18 cellular contexts compared by ENCODE assay signal in the genomic region with DNA sequence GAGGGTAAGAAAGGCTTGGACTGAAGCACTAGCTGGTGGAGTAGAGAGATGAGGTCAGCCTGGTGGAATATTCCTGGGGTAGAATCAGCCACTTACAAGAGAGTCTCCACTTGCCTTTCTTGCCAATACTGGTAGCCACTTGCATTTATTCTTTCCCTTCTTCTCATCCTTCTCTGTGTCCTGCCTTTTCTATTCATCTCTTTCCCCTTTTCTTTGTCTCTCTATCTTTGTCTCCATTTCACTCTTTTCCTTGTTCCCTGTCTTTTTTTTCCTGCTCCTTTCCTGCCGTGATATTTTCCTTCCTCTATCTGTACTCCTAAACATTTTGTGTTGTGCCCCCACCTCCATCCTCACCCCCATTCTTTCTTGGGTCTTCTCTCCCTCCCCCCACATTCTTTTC.
DNase-seq lines count a peak whose midpoint lies in the region; FAIRE-seq and TF ChIP-seq lines count a peak whose summit lies in the region.
"Had no signal": no experiment of that assay in that cellular context is flagged by ENCODE, and none has a peak within 500 bp of the region (broad histone marks: within the 10 kb centered on the region; RNA-seq: fewer than 3 reads in every experiment).

No MANE protein-coding gene starts in this region.

- peaks cover 4% of the 10 kb centered on the region for H3K27me3 Mint-ChIP-seq in brain
- H3K27me3 Mint-ChIP-seq in nephron progenitor cell (ENCODE audit: low read depth, poor library complexity) = peaks cover 4% of the 10 kb centered on the region

- H3K36me3 ChIP-seq in parathyroid adenoma (ENCODE audit: control insufficient read depth, insufficient read depth, low read length) = no peaks in the 10 kb centered on the region

- DNase-seq in nephron progenitor cell = no peak
- DNase-seq in GM12892 (ENCODE audit: insufficient read length) = no peak
- DNase-seq in NCI-H1105 treated with DMSO at 0.1 percent for 48 hours (lab: John Stamatoyannopoulos, UW) = no peak
- no peak for DNase-seq in activated T-cell treated with anti-CD3 and anti-CD28 coated beads for 4 hours
- DNase-seq: C1 segment of cervical spinal cord; Caco-2; CD4-positive, CD25-positive, alpha-beta regulatory T cell; CD8-positive, alpha-beta T cell; DMS153; DND-41; GM23248; H7; HCEC 1CT had no signal

- no peaks in the 10 kb centered on the region for H3K36me3 Mint-ChIP-seq in brain
- peaks cover 11% of the 10 kb centered on the region for H3K36me3 Mint-ChIP-seq in nephron progenitor cell (ENCODE audit: low read depth)
- H3K36me3 Mint-ChIP-seq: CD4-positive, CD25-positive, alpha-beta regulatory T cell; CD8-positive, alpha-beta T cell had no signal

- FAIRE-seq in GM12892 (lab: Jason Lieb, UNC) = no peak
- FAIRE-seq: G401.6, GM19239, H1 had no signal

- H3K4me3 ChIP-seq in parathyroid adenoma (ENCODE audit: low read depth, low read length) = no peak overlapping the region
- H3K4me3 ChIP-seq: GM23248 had no signal

- no peaks in the 10 kb centered on the region for H3K79me2 ChIP-seq in parathyroid adenoma

- H3K9ac ChIP-seq in parathyroid adenoma = no peak overlapping the region
- H3K9ac ChIP-seq: GM23248 had no signal

- no peaks in the 10 kb centered on the region for H3K4me1 ChIP-seq in parathyroid adenoma
- H3K4me1 ChIP-seq: Caco-2 had no signal

- no peak overlapping the region for H3K27ac ChIP-seq in parathyroid adenoma
- H3K27ac ChIP-seq: GM23248 had no signal

- TF ChIP-seq POLR2A in GM12892 (IDR thresholded peaks at IDR 0.05; ENCODE audit: low read depth, low read length) = no peak

- peaks cover 0 to 3% (median 0%) of the 10 kb centered on the region in 5 experiments for H3K9me3 Mint-ChIP-seq in brain
- H3K9me3 Mint-ChIP-seq in nephron progenitor cell = peaks cover 7% of the 10 kb centered on the region
- H3K9me3 Mint-ChIP-seq: CD8-positive, alpha-beta T cell had no signal

- H3K4me3 Mint-ChIP-seq in brain (peak overlapping the region in 2 of 5 experiments; percentile 16 to 22), nephron progenitor cell (no peak overlapping the region)
- H3K4me3 Mint-ChIP-seq: CD4-positive, CD25-positive, alpha-beta regulatory T cell; CD8-positive, alpha-beta T cell had no signal

- H3K27ac Mint-ChIP-seq in brain (peak overlapping the region in 3 of 5 experiments; percentile 32 to 80 (median 62)), nephron progenitor cell (peak overlapping the region; percentile 66)
- H3K27ac Mint-ChIP-seq: CD4-positive, CD25-positive, alpha-beta regulatory T cell; CD8-positive, alpha-beta T cell had no signal

- no peak overlapping the region for H2AFZ ChIP-seq in parathyroid adenoma
- H2AFZ ChIP-seq: GM23248 had no signal

- peaks cover 26% of the 10 kb centered on the region for H3K4me1 Mint-ChIP-seq in brain
- peaks cover 73% of the 10 kb centered on the region for H3K4me1 Mint-ChIP-seq in nephron progenitor cell
- H3K4me1 Mint-ChIP-seq: CD4-positive, CD25-positive, alpha-beta regulatory T cell had no signal

- H3K9me3 ChIP-seq in parathyroid adenoma (ENCODE audit: control insufficient read depth, low read length) = no peaks in the 10 kb centered on the region
- H3K9me3 ChIP-seq: Caco-2 had no signal

- no peaks in the 10 kb centered on the region for H3K27me3 ChIP-seq in parathyroid adenoma (ENCODE audit: control insufficient read depth, insufficient read depth, low read length)

- peak overlapping the region; percentile 57 for H3K4me2 ChIP-seq in parathyroid adenoma (ENCODE audit: low read length)

- TF ChIP-seq CTCF in brain (conservative IDR thresholded peaks at IDR 0.05) = no peak
- TF ChIP-seq CTCF in nephron progenitor cell (IDR thresholded peaks at IDR 0.05) = no peak
- TF ChIP-seq CTCF in parathyroid adenoma (IDR thresholded peaks at IDR 0.05) = no peak
